In the genomic region with DNA sequence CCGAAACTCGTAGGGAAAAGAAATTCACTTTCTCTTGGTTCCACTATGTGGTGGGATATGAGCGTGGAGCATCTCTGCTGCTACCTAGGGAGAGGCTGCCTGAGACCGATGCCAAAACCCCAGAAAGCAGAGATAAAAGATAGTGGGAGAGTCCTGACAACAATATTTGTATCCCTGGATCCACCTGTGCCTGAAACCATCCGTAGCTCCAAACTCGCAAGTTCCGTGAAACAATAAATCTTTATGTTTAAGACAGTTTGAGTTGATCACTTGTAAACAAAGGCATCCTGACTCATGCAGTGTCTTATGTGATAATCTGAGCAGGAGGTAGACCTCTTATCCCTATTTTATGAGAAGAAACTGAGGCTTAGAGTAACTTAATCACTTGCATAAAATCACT, we compare ENCODE assay signal across 15 cellular contexts. TPM values are rescaled to one million over a fixed set of nuclear protein-coding genes. Genes with fewer than 3 reads are reported as not detected.
DNase-seq lines count a peak whose midpoint lies in the region; ATAC-seq and TF ChIP-seq lines count a peak whose summit lies in the region.
"Had no signal": no experiment of that assay in that cellular context is flagged by ENCODE, and none has a peak within 500 bp of the region (broad histone marks: within the 10 kb centered on the region; RNA-seq: fewer than 3 reads in every experiment).

No MANE protein-coding gene starts in this region.

- peak overlapping the region; percentile 90; the same call in 1 of the 2 replicates for H3K9ac ChIP-seq in BLaER1
- no peak overlapping the region for H3K9ac ChIP-seq in Karpas-422 (ENCODE audit: low read length)
- H3K9ac ChIP-seq in mesenchymal stem cell (ENCODE audit: low read length) = no peak overlapping the region
- no peak overlapping the region for H3K9ac ChIP-seq in MM.1S (ENCODE audit: low read length)

- H2AFZ ChIP-seq in Karpas-422 (ENCODE audit: low read length) (no peak overlapping the region), mesenchymal stem cell (ENCODE audit: low read depth, low read length) (no peak overlapping the region), MM.1S (ENCODE audit: low read length) (no peak overlapping the region)
- H2AFZ ChIP-seq: GM23338 had no signal

- TF ChIP-seq CTCF in CD4-positive, alpha-beta T cell (IDR thresholded peaks at IDR 0.05) = no peak
- TF ChIP-seq CTCF in MM.1S (IDR thresholded peaks at IDR 0.05; ENCODE audit: low read length) = no peak

- H4K91ac ChIP-seq in mesenchymal stem cell (ENCODE audit: low read length) = no peak overlapping the region

- H3K9me3 ChIP-seq in BLaER1 (peaks cover 44% of the 10 kb centered on the region), Karpas-422 (ENCODE audit: low read length) (no peaks in the 10 kb centered on the region), mesenchymal stem cell (ENCODE audit: control insufficient read depth, low read length) (peaks cover 22% of the 10 kb centered on the region), MM.1S (replicated peaks; ENCODE audit: insufficient read depth, low read length) (no peaks in the 10 kb centered on the region)
- H3K9me3 ChIP-seq in CD4-positive, alpha-beta T cell (ENCODE audit: control insufficient read depth, low read length) = no peaks in the 10 kb centered on the region

- H4K8ac ChIP-seq in mesenchymal stem cell (ENCODE audit: low read length) = no peak overlapping the region

- no peak overlapping the region for H2BK15ac ChIP-seq in mesenchymal stem cell (ENCODE audit: low read depth, poor library complexity, severe bottlenecking)

- DNase-seq in CD4-positive, alpha-beta T cell = no peak
- no peak for DNase-seq in Karpas-422
- DNase-seq in mesenchymal stem cell = no peak
- no peak for DNase-seq in G401 (ENCODE audit: low spot score)
- no peak for DNase-seq in activated naive CD4-positive, alpha-beta T cell treated with anti-CD3 and anti-CD28 coated beads, Interleukin-2, amount 50 U/mL, for 72 hours (ENCODE audit: low spot score in 2 of 2)
- no peak for DNase-seq in MM.1S
- DNase-seq: ACHN; Caco-2; CD8-positive, alpha-beta memory T cell; H7 had no signal

- H3K4me3 Mint-ChIP-seq in CD4-positive, alpha-beta T cell = peak overlapping the region; percentile 45
- H3K4me3 Mint-ChIP-seq: CD8-positive, alpha-beta memory T cell; GM23338 had no signal

- H3K27me3 Mint-ChIP-seq in CD4-positive, alpha-beta T cell = no peaks in the 10 kb centered on the region

- no peak overlapping the region for H3K14ac ChIP-seq in mesenchymal stem cell (ENCODE audit: low read length in 2 of 2)

- H3K4me1 Mint-ChIP-seq in CD4-positive, alpha-beta T cell (ENCODE audit: low read depth) = peaks cover 43% of the 10 kb centered on the region

- H3K4me1 ChIP-seq in BLaER1 (peaks cover 45% of the 10 kb centered on the region), Karpas-422 (ENCODE audit: low read length) (peaks cover 42% of the 10 kb centered on the region), mesenchymal stem cell (ENCODE audit: control insufficient read depth, insufficient read depth, low read depth, low read length) (peaks cover 11% of the 10 kb centered on the region), MM.1S (ENCODE audit: low read length) (peaks cover 17% of the 10 kb centered on the region)

- ATAC-seq in CD4-positive, alpha-beta T cell (ENCODE audit: poor library complexity) = no peak
- no peak for ATAC-seq in GM19467 (IDR thresholded peaks at IDR 0.05; ENCODE audit: unreplicated experiment)
- no peak for ATAC-seq in activated naive CD4-positive, alpha-beta T cell treated with anti-CD3 and anti-CD28 coated beads, Interleukin-2, amount 50 U/mL, for 72 hours
- ATAC-seq: GM12878, GM23338 had no signal

- H2AK5ac ChIP-seq in mesenchymal stem cell (ENCODE audit: low read length, severe bottlenecking) = peak overlapping the region; percentile 55

- in situ Hi-C loops in G401 (cut with HindIII; ENCODE audit: low sequenced_read_pairs) = no loop called here

- no peak overlapping the region for H3K27ac Mint-ChIP-seq in CD4-positive, alpha-beta T cell
- no peak overlapping the region for H3K27ac Mint-ChIP-seq in activated naive CD4-positive, alpha-beta T cell treated with anti-CD3 and anti-CD28 coated beads, Interleukin-2, amount 50 U/mL, for 72 hours
- H3K27ac Mint-ChIP-seq: GM23338 had no signal

- H3K4me3 ChIP-seq in BLaER1 (no peak overlapping the region), Karpas-422 (ENCODE audit: low read length) (no peak overlapping the region), mesenchymal stem cell (ENCODE audit: insufficient read depth in 1 of 2, low read depth in 1 of 2, low read length in 2 of 2) (no peak overlapping the region), MM.1S (ENCODE audit: low read length) (no peak overlapping the region)
- H3K4me3 ChIP-seq: GM12878, GM23338 had no signal

- H3K23ac ChIP-seq in mesenchymal stem cell (ENCODE audit: low read length in 2 of 2) = no peak overlapping the region

- H3K36me3 Mint-ChIP-seq in CD4-positive, alpha-beta T cell (ENCODE audit: low read depth) = peaks cover 6% of the 10 kb centered on the region
- peaks cover 7 to 22% of the 10 kb centered on the region in 2 donors for H3K36me3 Mint-ChIP-seq in activated naive CD4-positive, alpha-beta T cell treated with anti-CD3 and anti-CD28 coated beads, Interleukin-2, amount 50 U/mL, for 72 hours

- H3K18ac ChIP-seq in mesenchymal stem cell (ENCODE audit: low read depth in 1 of 2, low read length in 2 of 2) = no peak overlapping the region

- 77% methylated on average over 7 of the region's 7 CpGs for WGBS in mesenchymal stem cell

- CTCF ChIA-PET in CD4-positive, alpha-beta T cell (lab: Charles Lee) = no interaction called here

- no peaks in the 10 kb centered on the region for H3K79me1 ChIP-seq in mesenchymal stem cell (replicated peaks; ENCODE audit: low read length, poor library complexity, severe bottlenecking)

- H3K9me3 Mint-ChIP-seq in CD4-positive, alpha-beta T cell = peaks cover 2% of the 10 kb centered on the region
- peaks cover 11 to 21% of the 10 kb centered on the region in 2 donors for H3K9me3 Mint-ChIP-seq in activated naive CD4-positive, alpha-beta T cell treated with anti-CD3 and anti-CD28 coated beads, Interleukin-2, amount 50 U/mL, for 72 hours

- H2BK120ac ChIP-seq in mesenchymal stem cell (ENCODE audit: low read depth, low read length) = no peak overlapping the region

- H3K36me3 ChIP-seq in BLaER1 (no peaks in the 10 kb centered on the region; the same call in 1 of the 2 replicates), Karpas-422 (ENCODE audit: insufficient read depth, low read length) (no peaks in the 10 kb centered on the region), mesenchymal stem cell (ENCODE audit: control insufficient read depth in 1 of 2, insufficient read depth in 2 of 2, low read depth in 1 of 2, low read length in 2 of 2) (no peaks in the 10 kb centered on the region), MM.1S (replicated peaks; ENCODE audit: insufficient read depth, low read length) (no peaks in the 10 kb centered on the region)

- intact Hi-C loops in CD4-positive, alpha-beta T cell (cut with DNase I, micrococcal nuclease) = no loop called here

- H4K20me1 ChIP-seq in BLaER1 (no peaks in the 10 kb centered on the region), Karpas-422 (ENCODE audit: insufficient read depth, low read depth, low read length) (no peaks in the 10 kb centered on the region), MM.1S (ENCODE audit: insufficient read depth, low read length) (no peaks in the 10 kb centered on the region)

- H3K79me2 ChIP-seq in Karpas-422 (ENCODE audit: low read length) (no peaks in the 10 kb centered on the region), MM.1S (ENCODE audit: low read length) (no peaks in the 10 kb centered on the region)

- H3K27me3 ChIP-seq in BLaER1 = no peaks in the 10 kb centered on the region
- H3K27me3 ChIP-seq in CD4-positive, alpha-beta T cell (ENCODE audit: control insufficient read depth, insufficient read depth, low read length) = no peaks in the 10 kb centered on the region
- H3K27me3 ChIP-seq in Karpas-422 (ENCODE audit: low read length) = no peaks in the 10 kb centered on the region
- no peaks in the 10 kb centered on the region for H3K27me3 ChIP-seq in mesenchymal stem cell (ENCODE audit: control insufficient read depth in 1 of 2, insufficient read depth in 1 of 2, low read length in 2 of 2)
- H3K27me3 ChIP-seq in MM.1S (replicated peaks; ENCODE audit: insufficient read depth, low read length) = no peaks in the 10 kb centered on the region

- POLR2A ChIA-PET in CD4-positive, alpha-beta T cell (lab: Charles Lee) = interaction anchor here (0.9 kb wide), 1 partner anchor 21 kb away, joined by 3 read pairs; no protein-coding TSS in a partner anchor

- H3F3A ChIP-seq in MM.1S (ENCODE audit: insufficient read depth, low read length) = peaks cover 17% of the 10 kb centered on the region

- H3K4ac ChIP-seq in mesenchymal stem cell (ENCODE audit: low read depth in 1 of 2, low read length in 2 of 2) = no peak overlapping the region

- no peak overlapping the region for H2BK5ac ChIP-seq in mesenchymal stem cell (ENCODE audit: low read depth, low read length, poor library complexity, severe bottlenecking)

- H2BK12ac ChIP-seq in mesenchymal stem cell (ENCODE audit: low read length in 2 of 2) = no peak overlapping the region

- H3K4me2 ChIP-seq in BLaER1 (peak overlapping the region; percentile 99), Karpas-422 (ENCODE audit: low read depth, low read length, poor library complexity, severe bottlenecking) (no peak overlapping the region), mesenchymal stem cell (ENCODE audit: low read length, poor library complexity, severe bottlenecking) (no peak overlapping the region), MM.1S (ENCODE audit: low read depth, low read length) (no peak overlapping the region)
- H3K4me2 ChIP-seq: GM23338 had no signal

- H3K9me2 ChIP-seq in Karpas-422 (replicated peaks; ENCODE audit: insufficient read depth, low read length) (no peaks in the 10 kb centered on the region), MM.1S (replicated peaks; ENCODE audit: insufficient read depth, low read length) (no peaks in the 10 kb centered on the region)

- peak overlapping the region; percentile 99 for H3K27ac ChIP-seq in BLaER1
- H3K27ac ChIP-seq in CD4-positive, alpha-beta T cell (ENCODE audit: low read depth, low read length) = no peak overlapping the region
- peak overlapping the region; percentile 97; the same call in 1 of the 2 replicates for H3K27ac ChIP-seq in Karpas-422 (ENCODE audit: low read length)
- no peak overlapping the region for H3K27ac ChIP-seq in mesenchymal stem cell (ENCODE audit: low read length, poor library complexity, severe bottlenecking)
- no peak overlapping the region for H3K27ac ChIP-seq in MM.1S (ENCODE audit: low read length)
- H3K27ac ChIP-seq: C4-2B had no signal

RNA-seq across cellular contexts. Expression of a gene that starts 2.9 kb away (rescaled TPM):
- 1 to 10 TPM; 1.5 to 2.1 TPM for total RNA-seq in CD4-positive, alpha-beta T cell
- 0.32 and 0.71 TPM in 2 replicates for total RNA-seq in Karpas-422 (2014; rRNA removed; shearing (Covaris generic); ENCODE audit: low replicate concordance)
- 0.32 TPM for polyA plus RNA-seq in mesenchymal stem cell (2013, experiment 1 of 2)
- 0.60 TPM for polyA plus RNA-seq in mesenchymal stem cell (2013, experiment 2 of 2)
- total RNA-seq in G401 (2014; rRNA removed; shearing (Covaris generic)) = 0.34 TPM in 1 of 2 replicates, not detected in the other
- total RNA-seq in activated naive CD4-positive, alpha-beta T cell treated with anti-CD3 and anti-CD28 coated beads, Interleukin-2, amount 50 U/mL, for 72 hours = under 1 TPM in 1 of 2 donors, not detected in 1; 0.66 TPM
- total RNA-seq: Caco-2, GM12878, H7 had no signal

Comparison
In these comparisons a context has a peak if more than half of its experiments do, and no peak if none do; other contexts are left out.
1. H3K27ac ChIP-seq: peak in BLaER1 (single experiment) and Karpas-422 (single experiment); none in CD4-positive, alpha-beta T cell (single experiment), mesenchymal stem cell (single experiment) and MM.1S (single experiment).